Comparison of ENCODE assay signal across 14 cellular contexts in the genomic region with DNA sequence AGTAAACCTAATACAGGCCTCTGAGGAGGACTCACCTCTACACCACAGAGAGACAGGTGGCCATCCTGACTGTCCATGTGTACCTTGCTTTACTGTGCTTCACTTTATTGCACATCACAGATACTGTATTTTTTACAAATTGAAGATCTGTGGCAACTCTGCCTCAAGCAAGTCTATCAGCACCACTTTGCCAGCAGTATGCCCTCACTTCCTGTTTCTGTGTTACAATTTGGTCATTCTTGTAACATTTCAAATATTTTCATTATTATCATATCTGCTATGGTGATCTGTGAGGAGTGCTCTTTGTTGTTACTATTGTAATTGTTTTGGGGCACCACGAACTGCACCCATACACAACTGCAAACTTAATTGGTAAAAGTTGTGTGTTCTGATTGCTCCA.
DNase-seq lines count a peak whose midpoint lies in the region; ATAC-seq and TF ChIP-seq lines count a peak whose summit lies in the region.
"Had no signal": no experiment of that assay in that cellular context is flagged by ENCODE, and none has a peak within 500 bp of the region (broad histone marks: within the 10 kb centered on the region; RNA-seq: fewer than 3 reads in every experiment).

No MANE protein-coding gene starts in this region.

- H3K9me3 ChIP-seq in Panc1 (ENCODE audit: control insufficient read depth, insufficient read depth, low read depth, low read length) (no peaks in the 10 kb centered on the region), osteoblast (ENCODE audit: low read depth, low read length) (no peaks in the 10 kb centered on the region)
- H3K9me3 ChIP-seq: upper lobe of right lung had no signal

- H3K4me3 ChIP-seq in Panc1 (ENCODE audit: low read depth in 2 of 2, low read length in 2 of 2) (no peak overlapping the region), osteoblast (ENCODE audit: insufficient read depth, low read length) (no peak overlapping the region)
- H3K4me3 ChIP-seq: upper lobe of right lung had no signal

- H3K4me3 Mint-ChIP-seq in activated T-cell treated with anti-CD3 and anti-CD28 coated beads, Interleukin-2, amount 50 U/mL, for 24 hours = peak overlapping the region; percentile 21
- no peak overlapping the region for H3K4me3 Mint-ChIP-seq in endothelial cell (ENCODE audit: unreplicated experiment)
- no peak overlapping the region for H3K4me3 Mint-ChIP-seq in stimulated activated effector memory CD8-positive, alpha-beta T cell treated with anti-CD3 and anti-CD28 coated beads, Interleukin-12 subunit alpha, Interleukin-12 subunit beta, amount 100 ng/mL, for 72 hours
- H3K4me3 Mint-ChIP-seq: H9 had no signal

- H3K4me1 ChIP-seq in Panc1 (ENCODE audit: control insufficient read depth, insufficient read depth, low read length) = 0 out of 2 replicates have a peak, but pooled peaks cover 6% of the 10 kb centered on the region
- H3K4me1 ChIP-seq in osteoblast (ENCODE audit: insufficient read depth, low read length) = peaks cover 33% of the 10 kb centered on the region

- no peaks in the 10 kb centered on the region for H3K9me3 Mint-ChIP-seq in activated T-cell treated with anti-CD3 and anti-CD28 coated beads, Interleukin-2, amount 50 U/mL, for 24 hours
- H3K9me3 Mint-ChIP-seq in endothelial cell (ENCODE audit: unreplicated experiment) = no peaks in the 10 kb centered on the region
- H3K9me3 Mint-ChIP-seq in stimulated activated effector memory CD8-positive, alpha-beta T cell treated with anti-CD3 and anti-CD28 coated beads, Interleukin-12 subunit alpha, Interleukin-12 subunit beta, amount 100 ng/mL, for 72 hours = no peaks in the 10 kb centered on the region

- H3K79me2 ChIP-seq in osteoblast (ENCODE audit: insufficient read depth, low read length) = peaks cover 21% of the 10 kb centered on the region

- ATAC-seq in Panc1 (no peak), HG02884 (IDR thresholded peaks at IDR 0.05; ENCODE audit: unreplicated experiment) (no peak), HG03439 (IDR thresholded peaks at IDR 0.05; ENCODE audit: unreplicated experiment) (no peak)
- no peak for ATAC-seq in stimulated activated effector memory CD8-positive, alpha-beta T cell treated with anti-CD3 and anti-CD28 coated beads, Interleukin-12 subunit alpha, Interleukin-12 subunit beta, amount 100 ng/mL, for 72 hours
- ATAC-seq: upper lobe of right lung had no signal

- in situ Hi-C loops in Panc1 (cut with HindIII; ENCODE audit: low pct_unique_long_range_greater_than_20kb, low sequenced_read_pairs) = no loop called here

- H3K27ac Mint-ChIP-seq in activated T-cell treated with anti-CD3 and anti-CD28 coated beads, Interleukin-2, amount 50 U/mL, for 24 hours = peak overlapping the region; percentile 69
- peak overlapping the region; percentile 68 for H3K27ac Mint-ChIP-seq in endothelial cell (ENCODE audit: unreplicated experiment)
- H3K27ac Mint-ChIP-seq in stimulated activated effector memory CD8-positive, alpha-beta T cell treated with anti-CD3 and anti-CD28 coated beads, Interleukin-12 subunit alpha, Interleukin-12 subunit beta, amount 100 ng/mL, for 72 hours = peak overlapping the region; percentile 85

- BruUV-seq in Panc1 (replicated peaks; lab: Mats Ljungman, UMichigan) = no TSS peak

- POLR2A ChIA-PET in Panc1 (lab: Charles Lee) = no interaction called here

- H3K27ac ChIP-seq in Panc1 (ENCODE audit: low read length) = no peak overlapping the region
- no peak overlapping the region for H3K27ac ChIP-seq in osteoblast (ENCODE audit: low read depth, low read length)

- peaks cover 4% of the 10 kb centered on the region for H4K20me1 ChIP-seq in osteoblast (ENCODE audit: insufficient read depth, low read length)

- TF ChIP-seq CTCF in Panc1 (IDR thresholded peaks at IDR 0.05) = 0 out of 2 replicates have a peak, but pooled peaks have one; percentile 10
- no peak for TF ChIP-seq CTCF in endothelial cell (IDR thresholded peaks at IDR 0.05; ENCODE audit: unreplicated experiment)
- TF ChIP-seq CTCF in osteoblast (IDR thresholded peaks at IDR 0.05; ENCODE audit: extremely low read depth, low read depth, low read length) = no peak

- no peak overlapping the region for H3K4me2 ChIP-seq in osteoblast (ENCODE audit: insufficient read depth, low read length)

- no peak for DNase-seq in activated T-cell treated with anti-CD3 and anti-CD28 coated beads, Interleukin-2, amount 50 U/mL, for 24 hours
- no peak for DNase-seq in activated T-cell treated with anti-CD3 and anti-CD28 coated beads, Interleukin-2, amount 50 U/mL, for 48 hours
- DNase-seq in Panc1 (ENCODE audit: low read depth, low spot score) = no peak
- DNase-seq in endothelial cell (ENCODE audit: low spot score) = no peak
- no peak for DNase-seq in stimulated activated effector memory CD8-positive, alpha-beta T cell treated with anti-CD3 and anti-CD28 coated beads, Interleukin-12 subunit alpha, Interleukin-12 subunit beta, amount 100 ng/mL, for 72 hours (ENCODE audit: low spot score in 2 of 2)
- no peak for DNase-seq in osteoblast (ENCODE audit: insufficient read length, low spot score, missing footprints)
- DNase-seq: activated CD8-positive, alpha-beta memory T cell treated with anti-CD3 and anti-CD28 coated beads for 24 hours; amniotic stem cell; dorsolateral prefrontal cortex; H9; NCI-H1694 treated with DMSO at 0.1 percent for 48 hours; upper lobe of right lung had no signal

- H3K36me3 ChIP-seq in Panc1 (ENCODE audit: control insufficient read depth, insufficient read depth, low read length) (no peaks in the 10 kb centered on the region), osteoblast (ENCODE audit: insufficient read depth, low read length) (no peaks in the 10 kb centered on the region)
- H3K36me3 ChIP-seq: upper lobe of right lung had no signal

- no peak overlapping the region for H2AFZ ChIP-seq in osteoblast (ENCODE audit: low read length)

- CTCF ChIA-PET in Panc1 (lab: Charles Lee) = no interaction called here

- peaks cover 64% of the 10 kb centered on the region for H3K4me1 Mint-ChIP-seq in activated T-cell treated with anti-CD3 and anti-CD28 coated beads, Interleukin-2, amount 50 U/mL, for 24 hours (ENCODE audit: low read depth)
- H3K4me1 Mint-ChIP-seq in endothelial cell (ENCODE audit: unreplicated experiment) = peaks cover 35% of the 10 kb centered on the region
- peaks cover 45% of the 10 kb centered on the region for H3K4me1 Mint-ChIP-seq in stimulated activated effector memory CD8-positive, alpha-beta T cell treated with anti-CD3 and anti-CD28 coated beads, Interleukin-12 subunit alpha, Interleukin-12 subunit beta, amount 100 ng/mL, for 72 hours

- no peaks in the 10 kb centered on the region for H3K27me3 Mint-ChIP-seq in activated T-cell treated with anti-CD3 and anti-CD28 coated beads, Interleukin-2, amount 50 U/mL, for 24 hours
- peaks cover 1% of the 10 kb centered on the region for H3K27me3 Mint-ChIP-seq in endothelial cell (ENCODE audit: unreplicated experiment)

- H3K27me3 ChIP-seq in Panc1 (ENCODE audit: control insufficient read depth, insufficient read depth, low read length) (no peaks in the 10 kb centered on the region), osteoblast (ENCODE audit: insufficient read depth, low read length) (no peaks in the 10 kb centered on the region)
- H3K27me3 ChIP-seq: dorsolateral prefrontal cortex, upper lobe of right lung had no signal

- H3K36me3 Mint-ChIP-seq in activated T-cell treated with anti-CD3 and anti-CD28 coated beads, Interleukin-2, amount 50 U/mL, for 24 hours (ENCODE audit: low read depth) = peaks cover 6% of the 10 kb centered on the region
- H3K36me3 Mint-ChIP-seq in endothelial cell (ENCODE audit: low read depth, unreplicated experiment) = no peaks in the 10 kb centered on the region
- H3K36me3 Mint-ChIP-seq in stimulated activated effector memory CD8-positive, alpha-beta T cell treated with anti-CD3 and anti-CD28 coated beads, Interleukin-12 subunit alpha, Interleukin-12 subunit beta, amount 100 ng/mL, for 72 hours = no peaks in the 10 kb centered on the region

- intact Hi-C loops in Panc1 (cut with micrococcal nuclease; ENCODE audit: unreplicated experiment) = no loop called here
